In the genomic region with DNA sequence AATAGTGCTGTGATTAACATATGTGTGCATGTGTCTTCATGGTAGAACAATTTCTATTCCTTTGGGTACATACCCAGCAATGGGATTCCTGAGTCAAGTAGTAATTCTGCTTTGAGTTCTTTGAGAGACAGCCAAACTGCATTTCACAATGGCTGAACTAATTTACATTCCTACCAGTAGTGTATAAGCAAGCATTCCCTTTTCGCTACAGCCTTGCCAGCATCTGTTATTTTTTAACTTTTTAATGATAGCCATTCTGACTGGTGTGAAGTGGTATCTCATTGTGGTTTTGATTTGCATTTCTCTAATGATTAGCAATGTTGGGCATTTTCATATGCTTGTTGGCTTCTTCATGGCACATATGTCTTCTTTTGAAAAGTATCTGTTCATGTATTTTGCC, we compare ENCODE assay signal across 12 cellular contexts.
DNase-seq lines count a peak whose midpoint lies in the region; ATAC-seq, FAIRE-seq and TF ChIP-seq lines count a peak whose summit lies in the region.
"Had no signal": no experiment of that assay in that cellular context is flagged by ENCODE, and none has a peak within 500 bp of the region (broad histone marks: within the 10 kb centered on the region; RNA-seq: fewer than 3 reads in every experiment).

No MANE protein-coding gene starts in this region.

- SMC1A ChIA-PET in GM12878 (lab: Charles Lee; ENCODE audit: uncharacterized antibody, unreplicated experiment): interaction anchor here (1.0 to 1.6 kb wide), 3 partner anchors 12 to 27 kb away, joined by 3 to 5 read pairs (median 3); no protein-coding TSS in a partner anchor

- no peaks in the 10 kb centered on the region for H3K4me1 Mint-ChIP-seq in stimulated activated effector memory CD8-positive, alpha-beta T cell treated with anti-CD3 and anti-CD28 coated beads, Interleukin-12 subunit alpha, Interleukin-12 subunit beta, amount 100 ng/mL, for 72 hours
- H3K4me1 Mint-ChIP-seq: activated T-helper 17 cell treated with anti-CD3 and anti-CD28 coated beads, Interleukin-2, amount 50 U/mL, for 72 hours had no signal

- no peak overlapping the region for H3K4me2 ChIP-seq in GM12878 (ENCODE audit: control insufficient read depth, insufficient read depth)
- no peak overlapping the region for H3K4me2 ChIP-seq in mesendoderm (ENCODE audit: low read length)

- RAD21 ChIA-PET in GM12878 (lab: Charles Lee; ENCODE audit: unreplicated experiment): no interaction called here

- no peak overlapping the region for H3K18ac ChIP-seq in mesendoderm (ENCODE audit: low read length)

- H4K8ac ChIP-seq in mesendoderm (ENCODE audit: low read depth, low read length): no peak overlapping the region

- no peak overlapping the region for H3K4ac ChIP-seq in mesendoderm (ENCODE audit: low read depth, low read length)

- H3K4me3 Mint-ChIP-seq in stimulated activated effector memory CD8-positive, alpha-beta T cell treated with anti-CD3 and anti-CD28 coated beads, Interleukin-12 subunit alpha, Interleukin-12 subunit beta, amount 100 ng/mL, for 72 hours: no peak overlapping the region
- H3K4me3 Mint-ChIP-seq: activated T-helper 17 cell treated with anti-CD3 and anti-CD28 coated beads, Interleukin-2, amount 50 U/mL, for 72 hours had no signal

- H2AFZ ChIP-seq in GM12878 (ENCODE audit: control insufficient read depth, low read depth, low read length): no peak overlapping the region
- H2AFZ ChIP-seq: parathyroid adenoma had no signal

- no peak overlapping the region for H2BK15ac ChIP-seq in mesendoderm (replicated peaks; ENCODE audit: low read depth)

- intact Hi-C loops in GM12878 (cut with micrococcal nuclease; ENCODE audit: unreplicated experiment) (loop anchor here (5.0 kb wide), 1 partner anchor 132 kb away; no protein-coding TSS in a partner anchor), left ventricle myocardium inferior (cut with micrococcal nuclease) (no loop called here)

- no peaks in the 10 kb centered on the region for H4K20me1 ChIP-seq in GM12878 (ENCODE audit: control insufficient read depth, insufficient read depth)

- H3K9me3 Mint-ChIP-seq in stimulated activated effector memory CD8-positive, alpha-beta T cell treated with anti-CD3 and anti-CD28 coated beads, Interleukin-12 subunit alpha, Interleukin-12 subunit beta, amount 100 ng/mL, for 72 hours: no peaks in the 10 kb centered on the region
- H3K9me3 Mint-ChIP-seq: activated T-helper 17 cell treated with anti-CD3 and anti-CD28 coated beads, Interleukin-2, amount 50 U/mL, for 72 hours had no signal

- CTCF ChIA-PET in GM12878 (lab: Yijun Ruan, JAX): no interaction called here

- H3K23ac ChIP-seq in mesendoderm (ENCODE audit: low read length): no peak overlapping the region

- no peak overlapping the region for H3K27ac ChIP-seq in GM12878 (ENCODE audit: control insufficient read depth, insufficient read depth)
- no peak overlapping the region for H3K27ac ChIP-seq in mesendoderm (ENCODE audit: low read depth, low read length)
- no peak overlapping the region for H3K27ac ChIP-seq in left ventricle myocardium inferior (replicated peaks)
- H3K27ac ChIP-seq: parathyroid adenoma had no signal

- no peak overlapping the region for H2AK5ac ChIP-seq in mesendoderm (ENCODE audit: low read length)

- H3K79me2 ChIP-seq in GM12878 (ENCODE audit: control insufficient read depth, insufficient read depth, low read length): no peaks in the 10 kb centered on the region
- no peaks in the 10 kb centered on the region for H3K79me2 ChIP-seq in mesendoderm (ENCODE audit: control insufficient read depth, insufficient read depth, low read length)
- H3K79me2 ChIP-seq: parathyroid adenoma had no signal

- no peaks in the 10 kb centered on the region for H3K79me1 ChIP-seq in mesendoderm (ENCODE audit: low read length)

- POLR2A ChIA-PET in GM12878 (lab: Charles Lee): interaction anchor here (1.4 kb wide), 1 partner anchor 15 kb away, joined by 3 read pairs; no protein-coding TSS in a partner anchor

- H3K4me3 ChIP-seq in GM12878 (no peak overlapping the region), mesendoderm (ENCODE audit: low read length) (no peak overlapping the region), left ventricle myocardium inferior (no peak overlapping the region)

- no peak for TF ChIP-seq CTCF in GM12878 (IDR thresholded peaks at IDR 0.05 in 2 of 3, conservative IDR thresholded peaks at IDR 0.05 in 1 of 3; ENCODE audit: control insufficient read depth in 2 of 3, extremely low read depth in 1 of 3, insufficient read depth in 1 of 3, low read depth in 3 of 3, low read length in 3 of 3)
- TF ChIP-seq CTCF in left ventricle myocardium inferior (IDR thresholded peaks at IDR 0.05; ENCODE audit: borderline replicate concordance): no peak

- H3K56ac ChIP-seq in mesendoderm (ENCODE audit: low read length): no peak overlapping the region

- no peaks in the 10 kb centered on the region for H3K9me3 ChIP-seq in GM12878 (replicated peaks; ENCODE audit: control insufficient read depth, insufficient read depth, low read length)
- H3K9me3 ChIP-seq in left ventricle myocardium inferior (replicated peaks): no peaks in the 10 kb centered on the region

- no peak overlapping the region for H2BK5ac ChIP-seq in mesendoderm (ENCODE audit: low read length)

- no TSS peak for BruUV-seq in GM12878 (replicated peaks; lab: Mats Ljungman, UMichigan)

- TF ChIP-seq RAD21 in GM12878 (IDR thresholded peaks at IDR 0.05; ENCODE audit: insufficient read depth, low read depth, low read length): no peak

- no peak overlapping the region for H4K5ac ChIP-seq in mesendoderm (ENCODE audit: low read length)

- peak; percentile 23 for DNase-seq in GM12878 (ENCODE audit: low read depth, low spot score)
- DNase-seq in mesendoderm: peak; percentile 8
- DNase-seq in occipital lobe (lab: John Stamatoyannopoulos, UW): no peak
- no peak for DNase-seq in central memory CD4-positive, alpha-beta T cell
- DNase-seq in stimulated activated effector memory CD8-positive, alpha-beta T cell treated with anti-CD3 and anti-CD28 coated beads, Interleukin-12 subunit alpha, Interleukin-12 subunit beta, amount 100 ng/mL, for 72 hours (ENCODE audit: low spot score in 2 of 2): no peak
- no peak for DNase-seq in left ventricle myocardium inferior
- DNase-seq: NCI-H1105 had no signal

- ATAC-seq in GM18517 (IDR thresholded peaks at IDR 0.05; ENCODE audit: unreplicated experiment) (peak; percentile 82), HG02798 (IDR thresholded peaks at IDR 0.05; ENCODE audit: poor library complexity, unreplicated experiment) (peak; percentile 82), GM12878 (peak; percentile 78)
- ATAC-seq in stimulated activated effector memory CD8-positive, alpha-beta T cell treated with anti-CD3 and anti-CD28 coated beads, Interleukin-12 subunit alpha, Interleukin-12 subunit beta, amount 100 ng/mL, for 72 hours: no peak
- ATAC-seq: activated T-helper 17 cell treated with anti-CD3 and anti-CD28 coated beads, Interleukin-2, amount 50 U/mL, for 72 hours; HCT116 had no signal

- no peak for TF ChIP-seq POLR2A in GM12878 (IDR thresholded peaks at IDR 0.05; ENCODE audit: low read depth, low read length)

- H3K27me3 ChIP-seq in GM12878 (replicated peaks in 1 of 2; ENCODE audit: control insufficient read depth in 2 of 2, insufficient read depth in 2 of 2, low read length in 1 of 2) (no peaks in the 10 kb centered on the region), mesendoderm (ENCODE audit: insufficient read depth, low read length, poor library complexity) (no peaks in the 10 kb centered on the region), left ventricle myocardium inferior (ENCODE audit: low read depth) (no peaks in the 10 kb centered on the region)

- WGBS in GM12878 (ENCODE audit: insufficient coverage, insufficient replicate concordance, low lambda C conversion rate, missing lambda C conversion rate): 47% methylated on average over 1 of the region's 1 CpG
- no CpG with 5 or more reads among the region's 1 CpG for WGBS in mesendoderm (ENCODE audit: extremely low coverage, insufficient coverage, low lambda C conversion rate)

- no peak for TF ChIP-seq EP300 in GM12878 (IDR thresholded peaks at IDR 0.05; ENCODE audit: borderline replicate concordance in 1 of 2, control insufficient read depth in 1 of 2, low read depth in 2 of 2, low read length in 2 of 2)

- H3K9ac ChIP-seq in GM12878 (ENCODE audit: control insufficient read depth, insufficient read depth, low read length) (no peak overlapping the region), mesendoderm (ENCODE audit: low read length) (no peak overlapping the region)
- H3K9ac ChIP-seq: parathyroid adenoma had no signal

- H3K36me3 Mint-ChIP-seq in stimulated activated effector memory CD8-positive, alpha-beta T cell treated with anti-CD3 and anti-CD28 coated beads, Interleukin-12 subunit alpha, Interleukin-12 subunit beta, amount 100 ng/mL, for 72 hours: no peaks in the 10 kb centered on the region

- FAIRE-seq in GM12878 (lab: Jason Lieb, UNC): no peak

- H3K4me1 ChIP-seq in GM12878 (ENCODE audit: control insufficient read depth, insufficient read depth, low read length): peaks cover 5% of the 10 kb centered on the region
- H3K4me1 ChIP-seq in mesendoderm (ENCODE audit: control insufficient read depth, low read depth, low read length): no peaks in the 10 kb centered on the region
- no peaks in the 10 kb centered on the region for H3K4me1 ChIP-seq in left ventricle myocardium inferior
- H3K4me1 ChIP-seq: parathyroid adenoma had no signal

- in situ Hi-C loops in GM12878 (cut with MboI): no loop called here

- no peak overlapping the region for H2BK120ac ChIP-seq in mesendoderm (ENCODE audit: low read depth, low read length)

- no peaks in the 10 kb centered on the region for H3K36me3 ChIP-seq in GM12878 (ENCODE audit: control insufficient read depth in 2 of 2, insufficient read depth in 2 of 2, low read length in 1 of 2)
- H3K36me3 ChIP-seq in mesendoderm (ENCODE audit: control insufficient read depth, insufficient read depth, low read length): no peaks in the 10 kb centered on the region
- no peaks in the 10 kb centered on the region for H3K36me3 ChIP-seq in left ventricle myocardium inferior

- no peak overlapping the region for H3K27ac Mint-ChIP-seq in stimulated activated effector memory CD8-positive, alpha-beta T cell treated with anti-CD3 and anti-CD28 coated beads, Interleukin-12 subunit alpha, Interleukin-12 subunit beta, amount 100 ng/mL, for 72 hours
- H3K27ac Mint-ChIP-seq: activated T-helper 17 cell treated with anti-CD3 and anti-CD28 coated beads, Interleukin-2, amount 50 U/mL, for 72 hours had no signal

TF ChIP-seq in GM12878, 131 proteins besides CTCF, POLR2A, EP300 and RAD21 (continues in another document):
- TF ChIP-seq MTA2 (IDR thresholded peaks at IDR 0.05; ENCODE audit: low read depth) (peak; percentile 83), CBX5 (IDR thresholded peaks at IDR 0.05; ENCODE audit: low read depth) (no peak)
- TF ChIP-seq, protein P1, sequence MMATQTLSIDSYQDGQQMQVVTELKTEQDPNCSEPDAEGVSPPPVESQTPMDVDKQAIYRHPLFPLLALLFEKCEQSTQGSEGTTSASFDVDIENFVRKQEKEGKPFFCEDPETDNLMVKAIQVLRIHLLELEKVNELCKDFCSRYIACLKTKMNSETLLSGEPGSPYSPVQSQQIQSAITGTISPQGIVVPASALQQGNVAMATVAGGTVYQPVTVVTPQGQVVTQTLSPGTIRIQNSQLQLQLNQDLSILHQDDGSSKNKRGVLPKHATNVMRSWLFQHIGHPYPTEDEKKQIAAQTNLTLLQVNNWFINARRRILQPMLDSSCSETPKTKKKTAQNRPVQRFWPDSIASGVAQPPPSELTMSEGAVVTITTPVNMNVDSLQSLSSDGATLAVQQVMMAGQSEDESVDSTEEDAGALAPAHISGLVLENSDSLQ (IDR thresholded peaks at IDR 0.05): 0 out of 2 replicates have a peak, but pooled peaks have one; percentile 20

Comparison
In these comparisons a context has a peak if more than half of its experiments do, and no peak if none do; other contexts are left out.
1. DNase-seq: peak in GM12878 (single experiment) and mesendoderm (single experiment); none in occipital lobe (single experiment), central memory CD4-positive, alpha-beta T cell (single experiment), stimulated activated effector memory CD8-positive, alpha-beta T cell treated with anti-CD3 and anti-CD28 coated beads, Interleukin-12 subunit alpha, Interleukin-12 subunit beta, amount 100 ng/mL, for 72 hours (0 of 2) and left ventricle myocardium inferior (single experiment).